ENCODE assay signal across 8 cellular contexts in genomic region chr14:32202941-32203882, GRCh38. TPM values are rescaled to one million over a fixed set of nuclear protein-coding genes. Genes with fewer than 3 reads are reported as not detected.
DNase-seq lines count a peak whose midpoint lies in the region; ATAC-seq and TF ChIP-seq lines count a peak whose summit lies in the region.

TSS of gene RNU6-8 (minus strand) at chr14:32203269.

- DNase-seq in NCI-H69 (lab: John Stamatoyannopoulos, UW): peak; percentile 98
- peak; percentile 89 for DNase-seq in activated CD8-positive, alpha-beta T cell treated with anti-CD3 and anti-CD28 coated beads for 36 hours
- peak; percentile 97 for DNase-seq in ecto neural progenitor cell (ENCODE audit: low spot score)
- peak; percentile 87 for DNase-seq in lung (ENCODE audit: low spot score)
- DNase-seq in stimulated activated CD4-positive, alpha-beta T cell treated with anti-CD3 and anti-CD28 coated beads, TNF-alpha, amount 100 ng/mL, for 24 hours (ENCODE audit: low read depth in 3 of 3): peak; percentile 74 to 83 (median 78)

- CTCF ChIA-PET in activated CD8-positive, alpha-beta T cell treated with anti-CD3 and anti-CD28 coated beads for 36 hours (lab: Charles Lee): interaction anchor here (1.0 to 1.7 kb wide), 5 partner anchors 9 to 130 kb away, joined by 3 to 6 read pairs (median 4); no protein-coding TSS in a partner anchor

- peaks cover 0 to 2% of the 10 kb centered on the region in 2 donors for H3K4me1 ChIP-seq in lung (ENCODE audit: control insufficient read depth in 2 of 2, insufficient read depth in 2 of 2, low read length in 2 of 2)

- H3K27me3 Mint-ChIP-seq in activated CD8-positive, alpha-beta T cell treated with anti-CD3 and anti-CD28 coated beads for 36 hours: no peaks in the 10 kb centered on the region

- no peaks in the 10 kb centered on the region for H3K36me3 ChIP-seq in lung (ENCODE audit: control insufficient read depth in 2 of 2, insufficient read depth in 2 of 2, low read length in 2 of 2)

- no peaks in the 10 kb centered on the region for H3K27me3 ChIP-seq in lung (ENCODE audit: control insufficient read depth, insufficient read depth)

- 0% methylated on average over 60 of the region's 60 CpGs for WGBS in lung, 2 donors

- intact Hi-C loops in activated CD8-positive, alpha-beta T cell treated with anti-CD3 and anti-CD28 coated beads for 36 hours (cut with micrococcal nuclease): loop anchor here (1.0 to 5.0 kb wide), 3 partner anchors 49 to 641 kb away; partner anchors contain the start of gene NUBPL

- peaks cover 40% of the 10 kb centered on the region for H3K4me1 Mint-ChIP-seq in activated CD8-positive, alpha-beta T cell treated with anti-CD3 and anti-CD28 coated beads for 36 hours (ENCODE audit: low read depth)

- TF ChIP-seq CTCF in C4-2B (conservative IDR thresholded peaks at IDR 0.05) (no peak), lung (IDR thresholded peaks at IDR 0.05; ENCODE audit: control extremely low read depth, extremely low read depth) (no peak)
- TF ChIP-seq CTCF in activated CD8-positive, alpha-beta T cell treated with anti-CD3 and anti-CD28 coated beads for 36 hours (IDR thresholded peaks at IDR 0.05): no peak

- peak within 1 kb of the TSS; percentile 78 for H3K4me3 Mint-ChIP-seq in activated CD8-positive, alpha-beta T cell treated with anti-CD3 and anti-CD28 coated beads for 36 hours

- no peaks in the 10 kb centered on the region for H3K9me3 ChIP-seq in lung (ENCODE audit: control insufficient read depth in 2 of 2, insufficient read depth in 1 of 2, low read length in 1 of 2)

- H3K27ac ChIP-seq in C4-2B (peak within 1 kb of the TSS; percentile 88), lung (ENCODE audit: low read depth in 1 of 2, low read length in 1 of 2) (peak within 1 kb of the TSS; percentile 89 to 92)

- H3K27ac Mint-ChIP-seq in activated CD8-positive, alpha-beta T cell treated with anti-CD3 and anti-CD28 coated beads for 36 hours: peak within 1 kb of the TSS; percentile 98

- peak within 1 kb of the TSS; percentile 84 for H3K4me3 ChIP-seq in lung

- POLR2A ChIA-PET in activated CD8-positive, alpha-beta T cell treated with anti-CD3 and anti-CD28 coated beads for 36 hours (lab: Charles Lee): interaction anchor here (0.6 to 1.9 kb wide), 2 partner anchors 125 to 218 kb away, joined by 3 to 6 read pairs; no protein-coding TSS in a partner anchor

- H3K9me3 Mint-ChIP-seq in activated CD8-positive, alpha-beta T cell treated with anti-CD3 and anti-CD28 coated beads for 36 hours: no peaks in the 10 kb centered on the region

- H3K36me3 Mint-ChIP-seq in activated CD8-positive, alpha-beta T cell treated with anti-CD3 and anti-CD28 coated beads for 36 hours (ENCODE audit: low read depth): no peaks in the 10 kb centered on the region

- ATAC-seq in GM19395 (IDR thresholded peaks at IDR 0.05; ENCODE audit: unreplicated experiment): peak; percentile 64
- peak; percentile 48 for ATAC-seq in HG03521 (IDR thresholded peaks at IDR 0.05; ENCODE audit: unreplicated experiment)
- peak; percentile 83 for ATAC-seq in activated CD8-positive, alpha-beta T cell treated with anti-CD3 and anti-CD28 coated beads for 36 hours
- peak; percentile 88 for ATAC-seq in lung (ENCODE audit: insufficient read depth, low FRiP score)

RNA-seq across cellular contexts. Expression of gene RNU6-8, which starts in this region (rescaled TPM):
- total RNA-seq in activated CD8-positive, alpha-beta T cell treated with anti-CD3 and anti-CD28 coated beads for 36 hours: not detected
- not detected for total RNA-seq in lung
- polyA plus RNA-seq in lung: not detected

Comparison
In these comparisons a context has a peak if more than half of its experiments do, and no peak if none do; other contexts are left out.
1. Peak in every context shown above with its lines: DNase-seq, ATAC-seq, H3K4me3 ChIP-seq and H3K27ac ChIP-seq.
2. Peak in DNase-seq and ATAC-seq in activated CD8-positive, alpha-beta T cell treated with anti-CD3 and anti-CD28 coated beads for 36 hours; RNA of the gene not detected or under 1 TPM.
3. Peak in DNase-seq, ATAC-seq, H3K4me3 ChIP-seq and H3K27ac ChIP-seq in lung; RNA of the gene not detected or under 1 TPM.